Comparison of ENCODE assay signal across 12 cellular contexts in the genomic region with DNA sequence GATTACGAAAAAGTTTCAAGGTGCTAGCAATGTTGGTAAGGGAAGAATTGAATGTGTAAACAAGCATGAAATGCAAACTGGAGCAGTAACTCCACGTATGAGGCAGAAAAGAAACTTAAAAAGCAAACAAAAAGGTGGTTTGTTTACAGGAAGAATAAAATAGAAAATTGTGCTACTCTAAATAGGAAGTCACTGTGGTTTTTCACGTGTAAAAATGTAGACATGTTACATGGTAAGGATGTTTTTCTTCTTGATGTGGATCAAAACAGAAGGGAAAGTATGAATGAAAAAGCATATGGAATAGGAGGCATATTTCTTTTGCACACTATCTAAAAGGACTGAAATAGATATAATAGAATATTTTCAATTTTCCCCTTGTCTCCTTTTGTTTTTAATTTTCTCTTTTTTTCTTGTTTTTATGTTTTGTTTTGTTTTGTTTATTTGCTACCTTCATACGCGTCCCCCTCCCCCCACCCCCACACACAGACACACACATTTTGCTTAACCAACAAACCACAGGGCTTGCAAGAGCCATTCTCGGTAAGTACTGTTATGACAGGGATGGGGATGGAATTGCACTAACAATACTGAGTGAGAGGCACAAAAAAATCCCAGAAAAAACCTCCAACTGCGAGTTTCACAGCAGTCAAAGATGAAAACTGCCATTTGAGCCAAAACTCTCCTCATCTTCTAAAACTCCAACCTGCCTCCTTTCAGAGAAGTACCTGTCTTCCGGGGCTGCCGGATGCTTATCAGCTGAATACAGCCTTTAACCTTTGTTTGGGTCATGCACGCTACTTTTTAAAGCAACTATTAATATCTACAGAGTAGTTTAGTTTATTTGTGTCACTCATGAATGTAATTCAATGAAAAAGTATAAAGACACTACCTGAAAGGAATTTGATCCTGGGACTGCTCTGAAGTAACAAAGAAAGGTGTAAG.
A peak's percentile ranks its signal among the peaks of the same experiment; 100 is the strongest.
DNase-seq lines count a peak whose midpoint lies in the region; ATAC-seq and TF ChIP-seq lines count a peak whose summit lies in the region.
"Had no signal": no experiment of that assay in that cellular context is flagged by ENCODE, and none has a peak within 500 bp of the region (broad histone marks: within the 10 kb centered on the region; RNA-seq: fewer than 3 reads in every experiment).

No MANE protein-coding gene starts in this region.

- no peaks in the 10 kb centered on the region for H3K36me3 ChIP-seq in heart right ventricle
- H3K36me3 ChIP-seq: thoracic aorta had no signal

- H3K4me3 ChIP-seq in heart right ventricle = no peak overlapping the region
- H3K4me3 ChIP-seq: thoracic aorta had no signal

- H3K27me3 ChIP-seq in heart right ventricle = no peaks in the 10 kb centered on the region

- intact Hi-C loops in heart right ventricle (cut with DNase I) = no loop called here

- no peak overlapping the region for H3K27ac ChIP-seq in heart right ventricle
- H3K27ac ChIP-seq: thoracic aorta had no signal

- no peaks in the 10 kb centered on the region for H3K9me3 ChIP-seq in heart right ventricle
- H3K9me3 ChIP-seq: thoracic aorta had no signal

- DNase-seq in fibroblast of peridontal ligament (ENCODE audit: extremely low read depth) = peak; percentile 47
- no peak for DNase-seq in HuH-7.5 (ENCODE audit: low spot score)
- DNase-seq in kidney tubule cell (ENCODE audit: low spot score) = no peak
- no peak for DNase-seq in heart right ventricle
- DNase-seq in NCI-H1105 treated with DMSO at 0.1 percent for 48 hours (lab: John Stamatoyannopoulos, UW) = no peak
- DNase-seq: activated CD8-positive, alpha-beta memory T cell treated with anti-CD3 and anti-CD28 coated beads, Interleukin-2, amount 50 U/mL, for 48 hours; cerebellar nuclear complex; NCI-H2029 treated with DMSO at 0.1 percent for 48 hours had no signal

- WGBS in heart right ventricle, 2 donors = 68 to 72% methylated on average over 10 of the region's 10 CpGs

- H3K4me1 ChIP-seq in heart right ventricle = no peaks in the 10 kb centered on the region

- no peak for TF ChIP-seq CTCF in heart right ventricle (IDR thresholded peaks at IDR 0.05)

- peak; percentile 87 for ATAC-seq in GM18868 (IDR thresholded peaks at IDR 0.05; ENCODE audit: unreplicated experiment)
- ATAC-seq in GM21528 (IDR thresholded peaks at IDR 0.05; ENCODE audit: low FRiP score, unreplicated experiment) = peak; percentile 77
- ATAC-seq in HG03378 (IDR thresholded peaks at IDR 0.05; ENCODE audit: unreplicated experiment) = peak; percentile 68
- ATAC-seq in heart right ventricle = no peak

Comparison
In these comparisons a context has a peak if more than half of its experiments do, and no peak if none do; other contexts are left out.
1. ATAC-seq: peak in GM18868 (single experiment), GM21528 (single experiment) and HG03378 (single experiment); none in heart right ventricle (0 of 8).